Comparison of ENCODE assay signal across 7 cellular contexts in genomic region chr7:18320971-18321567, GRCh38.
DNase-seq lines count a peak whose midpoint lies in the region; ATAC-seq and TF ChIP-seq lines count a peak whose summit lies in the region.

No MANE protein-coding gene starts in this region.

- no peaks in the 10 kb centered on the region for H4K20me1 ChIP-seq in fibroblast of lung (ENCODE audit: control insufficient read depth, extremely low read depth, insufficient read depth, low read length)

- H3K27me3 ChIP-seq in GM06990 (replicated peaks; ENCODE audit: control insufficient read depth, insufficient read depth, low read length) (no peaks in the 10 kb centered on the region), Peyer's patch (no peaks in the 10 kb centered on the region), fibroblast of lung (ENCODE audit: control insufficient read depth, insufficient read depth, low read length) (no peaks in the 10 kb centered on the region)

- TF ChIP-seq CTCF in GM06990 (IDR thresholded peaks at IDR 0.05; ENCODE audit: insufficient read depth, low read length, poor library complexity, severe bottlenecking), result peak; percentile 63
- TF ChIP-seq CTCF in GM20000 (IDR thresholded peaks at IDR 0.05; ENCODE audit: extremely low read depth, missing control alignments), result peak; percentile 38
- TF ChIP-seq CTCF in Peyer's patch (IDR thresholded peaks at IDR 0.05), result peak in 5 of 6 experiments; percentile 44 to 63 (median 58)
- peak; percentile 54 to 66 for TF ChIP-seq CTCF in fibroblast of lung (conservative IDR thresholded peaks at IDR 0.05 in 1 of 2, IDR thresholded peaks at IDR 0.05 in 1 of 2; ENCODE audit: low read depth in 1 of 2, low read length in 2 of 2)

- H3K36me3 ChIP-seq in GM06990 (ENCODE audit: control insufficient read depth, insufficient read depth, low read length) (no peaks in the 10 kb centered on the region), Peyer's patch (no peaks in the 10 kb centered on the region), fibroblast of lung (ENCODE audit: control insufficient read depth, insufficient read depth, low read length) (no peaks in the 10 kb centered on the region)

- DNase-seq in GM06990 (ENCODE audit: extremely low read depth, insufficient read length) (peak; percentile 25), GM20000 (ENCODE audit: low spot score) (peak; percentile 42), Peyer's patch (no peak), fibroblast of lung (ENCODE audit: low read depth in 2 of 2) (peak; percentile 43 to 66), renal cortical epithelial cell (ENCODE audit: low read depth) (peak; percentile 45)
- no peak for DNase-seq in stimulated activated CD4-positive, alpha-beta T cell treated with anti-CD3 and anti-CD28 coated beads, Interleukin-4, amount 100 ng/mL, for 4 hours

- H3K4me1 ChIP-seq in Peyer's patch, result no peaks in the 10 kb centered on the region
- H3K4me1 ChIP-seq in fibroblast of lung (ENCODE audit: control insufficient read depth, extremely low read depth, insufficient read depth, low read length), result no peaks in the 10 kb centered on the region

- H3K27ac ChIP-seq in Peyer's patch, result no peak overlapping the region
- no peak overlapping the region for H3K27ac ChIP-seq in fibroblast of lung (ENCODE audit: insufficient read depth, low read length)

- no peak overlapping the region for H3K4me2 ChIP-seq in fibroblast of lung (ENCODE audit: extremely low read depth, insufficient read depth, low read length)

- H3K79me2 ChIP-seq in fibroblast of lung (ENCODE audit: control insufficient read depth, insufficient read depth, low read length), result no peaks in the 10 kb centered on the region

- TF ChIP-seq POLR2A in Peyer's patch (IDR thresholded peaks at IDR 0.05), result no peak

- no peaks in the 10 kb centered on the region for H3K9me3 ChIP-seq in Peyer's patch
- H3K9me3 ChIP-seq in fibroblast of lung (ENCODE audit: control insufficient read depth, insufficient read depth, low read depth, low read length), result no peaks in the 10 kb centered on the region

- H2AFZ ChIP-seq in fibroblast of lung (ENCODE audit: low read length), result no peak overlapping the region

- H3K9ac ChIP-seq in fibroblast of lung (ENCODE audit: insufficient read depth, low read length), result no peak overlapping the region

- H3K4me3 ChIP-seq in GM06990 (replicated peaks; ENCODE audit: low read depth, low read length), result no peak overlapping the region
- H3K4me3 ChIP-seq in Peyer's patch, result no peak overlapping the region
- no peak overlapping the region for H3K4me3 ChIP-seq in fibroblast of lung (replicated peaks in 1 of 4; ENCODE audit: control extremely low read depth in 1 of 4, insufficient read depth in 1 of 4, low read depth in 3 of 4, low read length in 4 of 4)

- peak; percentile 91 for ATAC-seq in HG03520 (IDR thresholded peaks at IDR 0.05; ENCODE audit: unreplicated experiment)

Comparison
In these comparisons a context has a peak if more than half of its experiments do, and no peak if none do; other contexts are left out.
1. DNase-seq: peak in GM06990 (single experiment), GM20000 (single experiment), fibroblast of lung (2 of 2) and renal cortical epithelial cell (single experiment); none in Peyer's patch (0 of 3) and stimulated activated CD4-positive, alpha-beta T cell treated with anti-CD3 and anti-CD28 coated beads, Interleukin-4, amount 100 ng/mL, for 4 hours (0 of 2).
2. Peak in every context shown above with its lines, with median percentiles within 50 percentile points of each other: CTCF ChIP-seq.